ENCODE assay signal across 23 cellular contexts in the genomic region with DNA sequence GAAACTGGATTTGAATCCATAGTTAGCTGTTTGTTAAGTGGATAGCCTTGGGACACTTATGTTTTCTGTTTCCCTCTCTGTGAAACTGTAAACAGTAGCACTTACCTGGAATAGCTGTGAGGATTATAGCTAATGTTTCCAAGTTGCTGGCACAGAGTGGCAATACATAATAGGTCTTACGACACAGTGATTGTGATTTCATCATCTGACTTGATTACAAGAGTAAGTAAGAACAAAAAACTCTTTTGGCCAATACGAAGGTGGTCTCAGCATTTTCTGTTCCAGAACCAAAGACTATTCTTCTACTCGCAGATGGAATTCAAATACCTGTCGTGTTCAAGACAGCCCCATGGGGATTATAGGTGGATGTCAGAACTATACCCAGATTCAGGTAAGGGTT. TPM values are rescaled to one million over a fixed set of nuclear protein-coding genes. Genes with fewer than 3 reads are reported as not detected.
"Had no signal": no experiment of that assay in that cellular context is flagged by ENCODE, and none has a peak within 500 bp of the region (broad histone marks: within the 10 kb centered on the region; RNA-seq: fewer than 3 reads in every experiment).

No MANE protein-coding gene starts in this region.

- H3K27me3 Mint-ChIP-seq: progenitor cell of endocrine pancreas had no signal

- H3K4me1 ChIP-seq: suprapubic skin had no signal

- H3K9me3 ChIP-seq: suprapubic skin had no signal

- H3K4me2 ChIP-seq: smooth muscle cell had no signal

- DNase-seq: activated CD4-positive, alpha-beta T cell treated with anti-CD3 and anti-CD28 coated beads, Interleukin-2, amount 50 U/mL, for 1 hour; activated naive CD8-positive, alpha-beta T cell treated with anti-CD3 and anti-CD28 coated beads for 36 hours; anterior cingulate cortex; dorsolateral prefrontal cortex; endodermal cell; erythroblast; nucleus accumbens; right cardiac atrium; stimulated activated CD4-positive, alpha-beta T cell treated with anti-CD3 and anti-CD28 coated beads, Interleukin-4, amount 100 ng/mL, for 4 hours; stimulated activated CD8-positive, alpha-beta memory T cell treated with anti-CD3 and anti-CD28 coated beads, Interleukin-4, amount 100 ng/mL, for 48 hours; stimulated activated naive CD8-positive, alpha-beta T cell treated with anti-CD3 and anti-CD28 coated beads, Interleukin-15, Interleukin-2, amounts not matched to agents 100 U/mL and 50 U/mL, for 24 hours; T-helper 9 cell had no signal

- H3K27ac Mint-ChIP-seq: activated naive CD8-positive, alpha-beta T cell treated with anti-CD3 and anti-CD28 coated beads for 36 hours; activated T-helper 1 cell treated with anti-CD3 and anti-CD28 coated beads, Interleukin-12 subunit alpha, Interleukin-12 subunit beta, Interleukin-2, Interleukin-4 antibody, amounts not matched to agents 30 ng/mL and 10 ng/mL and 1 ng/mL, durations not matched to agents 14 hours and 24 hours and 36 hours; endodermal cell; progenitor cell of endocrine pancreas; type B pancreatic cell had no signal

- H3K4me3 Mint-ChIP-seq: activated naive CD8-positive, alpha-beta T cell treated with anti-CD3 and anti-CD28 coated beads for 36 hours; activated T-helper 1 cell treated with anti-CD3 and anti-CD28 coated beads, Interleukin-12 subunit alpha, Interleukin-12 subunit beta, Interleukin-2, Interleukin-4 antibody, amounts not matched to agents 30 ng/mL and 10 ng/mL and 1 ng/mL, durations not matched to agents 14 hours and 24 hours and 36 hours; endodermal cell; natural killer cell treated with Interleukin-12 subunit alpha and Interleukin-12 subunit beta and Interleukin-15 and Interleukin-18, amount 100 ng/mL, for 72 hours; type B pancreatic cell had no signal

- H3K4me3 ChIP-seq: dorsolateral prefrontal cortex, smooth muscle cell, suprapubic skin had no signal

- H3K36me3 Mint-ChIP-seq: activated naive CD8-positive, alpha-beta T cell treated with anti-CD3 and anti-CD28 coated beads for 36 hours; natural killer cell treated with Interleukin-12 subunit alpha and Interleukin-12 subunit beta and Interleukin-15 and Interleukin-18, amount 100 ng/mL, for 72 hours; type B pancreatic cell had no signal

- H3K4me1 Mint-ChIP-seq: activated naive CD8-positive, alpha-beta T cell treated with anti-CD3 and anti-CD28 coated beads for 36 hours had no signal

- H3K9me3 Mint-ChIP-seq: activated naive CD8-positive, alpha-beta T cell treated with anti-CD3 and anti-CD28 coated beads for 36 hours; endodermal cell; natural killer cell treated with Interleukin-12 subunit alpha and Interleukin-12 subunit beta and Interleukin-15 and Interleukin-18, amount 100 ng/mL, for 72 hours had no signal

- H3K27ac ChIP-seq: dorsolateral prefrontal cortex, suprapubic skin had no signal

- H3K36me3 ChIP-seq: suprapubic skin had no signal

RNA-seq across cellular contexts. Expression of a gene that starts 2.1 kb away (rescaled TPM):
- total RNA-seq: activated CD8-positive, alpha-beta memory T cell treated with anti-CD3 and anti-CD28 coated beads for 36 hours; activated naive CD8-positive, alpha-beta T cell treated with anti-CD3 and anti-CD28 coated beads for 36 hours; activated T-helper 1 cell treated with anti-CD3 and anti-CD28 coated beads, Interleukin-12 subunit alpha, Interleukin-12 subunit beta, Interleukin-2, Interleukin-4 antibody, amounts not matched to agents 30 ng/mL and 10 ng/mL and 1 ng/mL, durations not matched to agents 14 hours and 24 hours and 36 hours; chondrocyte; dorsolateral prefrontal cortex; endodermal cell; kidney epithelial cell; lower leg skin; mesenteric fat pad; right cardiac atrium; suprapubic skin had no signal
- polyA plus RNA-seq: right cardiac atrium, smooth muscle cell had no signal
